Comparison of ENCODE assay signal across 12 cellular contexts in the genomic region with DNA sequence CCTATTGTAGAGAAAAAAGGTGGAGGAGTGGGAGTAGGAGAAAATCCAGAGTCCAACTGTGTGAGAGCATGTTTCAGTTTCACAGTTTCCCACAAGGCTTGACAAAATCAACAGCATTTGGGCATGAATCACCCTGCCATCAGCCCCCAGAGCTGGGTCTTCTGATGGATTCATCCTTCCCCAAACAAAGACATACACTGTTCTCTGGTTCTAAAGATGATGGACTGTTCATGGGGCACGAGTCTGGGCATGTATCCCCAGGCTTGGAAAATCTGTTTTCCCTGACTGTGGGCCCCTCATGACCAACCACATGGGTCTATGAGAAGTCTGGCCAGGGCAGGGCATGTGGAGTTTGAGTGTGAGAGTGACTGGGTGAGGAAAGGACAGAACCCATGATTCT.
"Had no signal": no experiment of that assay in that cellular context is flagged by ENCODE, and none has a peak within 500 bp of the region (broad histone marks: within the 10 kb centered on the region; RNA-seq: fewer than 3 reads in every experiment).

No MANE protein-coding gene starts in this region.

- H3K4me3 ChIP-seq: cardiac muscle cell, gastroesophageal sphincter, stomach, uterus had no signal

- H3K4me1 ChIP-seq: gastroesophageal sphincter, stomach, uterus had no signal

- ATAC-seq: gastroesophageal sphincter, T-helper 17 cell had no signal

- DNase-seq: activated B cell treated with CpG ODN at 0.5 μM for 24 hours; activated CD4-positive, alpha-beta T cell treated with anti-CD3 and anti-CD28 coated beads, Interleukin-2, amount 10 ng/mL, durations not matched to agents 7 days and 5 days; activated effector memory CD4-positive, alpha-beta T cell treated with Interleukin-2 at 50 U/mL for 16 hours; amniotic stem cell; naive B cell; retina; small intestine; stomach; T-helper 17 cell; uterus had no signal

- H3K36me3 ChIP-seq: cardiac muscle cell, gastroesophageal sphincter, stomach, uterus had no signal

- H3K9me3 ChIP-seq: gastroesophageal sphincter, stomach, uterus had no signal

- H3K27me3 ChIP-seq: cardiac muscle cell, stomach, uterus had no signal

- H3K27ac ChIP-seq: cardiac muscle cell, gastroesophageal sphincter, stomach, uterus had no signal
